17 cellular contexts compared by ENCODE assay signal in the genomic region with DNA sequence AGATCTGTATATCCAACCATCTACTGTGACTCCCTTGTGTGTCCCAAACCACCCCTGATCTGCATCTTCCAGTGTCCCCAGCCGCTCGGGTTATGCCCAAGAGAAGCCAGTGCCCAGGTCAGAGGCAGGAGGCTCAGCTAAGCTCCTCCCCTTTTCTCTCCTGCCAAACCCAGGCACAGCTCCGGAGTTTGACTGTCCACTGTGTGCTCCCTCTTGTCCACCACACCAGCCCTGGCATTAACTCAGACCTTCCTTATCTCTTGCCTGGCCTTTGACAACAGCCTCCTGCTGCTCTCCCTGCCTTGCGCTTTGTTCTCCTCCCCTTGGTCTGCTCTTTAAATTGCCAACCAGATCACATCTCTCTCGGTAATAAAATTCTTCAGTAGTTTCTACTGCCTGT. TPM values are rescaled to one million over a fixed set of nuclear protein-coding genes. Genes with fewer than 3 reads are reported as not detected.
DNase-seq lines count a peak whose midpoint lies in the region; ATAC-seq and TF ChIP-seq lines count a peak whose summit lies in the region.
"Had no signal": no experiment of that assay in that cellular context is flagged by ENCODE, and none has a peak within 500 bp of the region (broad histone marks: within the 10 kb centered on the region; RNA-seq: fewer than 3 reads in every experiment).

No MANE protein-coding gene starts in this region.

- peaks cover 1% of the 10 kb centered on the region for H3K4me1 Mint-ChIP-seq in neural progenitor cell
- H3K4me1 Mint-ChIP-seq in immature natural killer cell, result no peaks in the 10 kb centered on the region
- H3K4me1 Mint-ChIP-seq: H9 had no signal

- H3K36me3 ChIP-seq in right atrium auricular region (peaks cover 15% of the 10 kb centered on the region), esophagus muscularis mucosa (peaks cover 10 to 28% (median 22%) of the 10 kb centered on the region in 4 donors), left ventricle myocardium inferior (peaks cover 19% of the 10 kb centered on the region), neural progenitor cell (no peaks in the 10 kb centered on the region)
- H3K36me3 ChIP-seq: BE2C had no signal

- H3K9ac ChIP-seq in neural progenitor cell, result no peak overlapping the region

- WGBS in esophagus muscularis mucosa, result 68% methylated on average over 5 of the region's 5 CpGs

- no peaks in the 10 kb centered on the region for H3K79me2 ChIP-seq in neural progenitor cell (ENCODE audit: low read depth)

- H3F3A ChIP-seq in neural progenitor cell (ENCODE audit: low read depth), result no peaks in the 10 kb centered on the region

- H2AFZ ChIP-seq in neural progenitor cell (replicated peaks), result no peak overlapping the region

- no peaks in the 10 kb centered on the region for H3K36me3 Mint-ChIP-seq in neural progenitor cell
- H3K36me3 Mint-ChIP-seq in immature natural killer cell, result no peaks in the 10 kb centered on the region

- TF ChIP-seq EP300 in esophagus muscularis mucosa (IDR thresholded peaks at IDR 0.05), result no peak

- no peaks in the 10 kb centered on the region for H3K9me3 Mint-ChIP-seq in neural progenitor cell
- no peaks in the 10 kb centered on the region for H3K9me3 Mint-ChIP-seq in immature natural killer cell
- H3K9me3 Mint-ChIP-seq: CD4-positive, alpha-beta T cell; H9 had no signal

- H3K27ac ChIP-seq in right atrium auricular region (no peak overlapping the region), esophagus muscularis mucosa (replicated peaks in 1 of 4) (no peak overlapping the region), left ventricle myocardium inferior (replicated peaks) (no peak overlapping the region), neural progenitor cell (no peak overlapping the region)

- H3K27me3 ChIP-seq in right atrium auricular region, result no peaks in the 10 kb centered on the region
- H3K27me3 ChIP-seq in esophagus muscularis mucosa, result no peaks in the 10 kb centered on the region
- H3K27me3 ChIP-seq in left ventricle myocardium inferior (ENCODE audit: low read depth), result no peaks in the 10 kb centered on the region
- no peaks in the 10 kb centered on the region for H3K27me3 ChIP-seq in neural progenitor cell
- H3K27me3 ChIP-seq: BE2C had no signal

- no peak for TF ChIP-seq POLR2A in esophagus muscularis mucosa (IDR thresholded peaks at IDR 0.05; ENCODE audit: low read depth)

- H3K4me3 Mint-ChIP-seq in neural progenitor cell (no peak overlapping the region), immature natural killer cell (no peak overlapping the region)
- H3K4me3 Mint-ChIP-seq: CD4-positive, alpha-beta T cell; H9 had no signal

- peak overlapping the region; percentile 10 for H3K27ac Mint-ChIP-seq in neural progenitor cell
- no peak overlapping the region for H3K27ac Mint-ChIP-seq in immature natural killer cell
- H3K27ac Mint-ChIP-seq: CD4-positive, alpha-beta T cell; H9 had no signal

- intact Hi-C loops in Right ventricle myocardium inferior (cut with DNase I) (no loop called here), esophagus muscularis mucosa (cut with DNase I) (no loop called here), left ventricle myocardium inferior (cut with micrococcal nuclease) (no loop called here)

- DNase-seq in Right ventricle myocardium inferior (ENCODE audit: missing footprints), result no peak
- DNase-seq in right atrium auricular region (ENCODE audit: low spot score), result no peak
- DNase-seq in esophagus muscularis mucosa (ENCODE audit: extremely low spot score), result peak; percentile 72
- peak; percentile 22 for DNase-seq in left ventricle myocardium inferior
- peak; percentile 15 for DNase-seq in neural progenitor cell (ENCODE audit: low spot score)
- no peak for DNase-seq in NCI-H1930 (lab: John Stamatoyannopoulos, UW)
- DNase-seq in NCI-H2107 treated with DMSO at 0.1 percent for 48 hours (lab: John Stamatoyannopoulos, UW; ENCODE audit: unreplicated experiment), result no peak
- no peak for DNase-seq in immature natural killer cell
- DNase-seq: 8988T; BE2C; C1 segment of cervical spinal cord; CD4-positive, alpha-beta T cell; DMS153; DMS79; GF-D8; H9; IMR-90 had no signal

- no peak for TF ChIP-seq CTCF in right atrium auricular region (IDR thresholded peaks at IDR 0.05)
- TF ChIP-seq CTCF in esophagus muscularis mucosa (IDR thresholded peaks at IDR 0.05), result no peak
- no peak for TF ChIP-seq CTCF in left ventricle myocardium inferior (IDR thresholded peaks at IDR 0.05; ENCODE audit: borderline replicate concordance)
- TF ChIP-seq CTCF in neural progenitor cell (IDR thresholded peaks at IDR 0.05), result no peak

- H4K20me1 ChIP-seq in neural progenitor cell (ENCODE audit: low read depth), result no peaks in the 10 kb centered on the region

- peak; percentile 77 for ATAC-seq in Right ventricle myocardium inferior

- peaks cover 8% of the 10 kb centered on the region for H3K27me3 Mint-ChIP-seq in neural progenitor cell (ENCODE audit: insufficient read depth, low read depth)
- peaks cover 2 to 6% (median 4%) of the 10 kb centered on the region in 3 donors for H3K27me3 Mint-ChIP-seq in immature natural killer cell (ENCODE audit: low read depth in 3 of 3)
- H3K27me3 Mint-ChIP-seq: CD4-positive, alpha-beta T cell had no signal

- H3K4me1 ChIP-seq in right atrium auricular region, result no peaks in the 10 kb centered on the region
- peaks cover 3 to 57% (median 33%) of the 10 kb centered on the region in 4 donors for H3K4me1 ChIP-seq in esophagus muscularis mucosa
- peaks cover 27% of the 10 kb centered on the region for H3K4me1 ChIP-seq in left ventricle myocardium inferior
- no peaks in the 10 kb centered on the region for H3K4me1 ChIP-seq in neural progenitor cell

- H3K4me3 ChIP-seq in right atrium auricular region (no peak overlapping the region), esophagus muscularis mucosa (no peak overlapping the region), left ventricle myocardium inferior (no peak overlapping the region), neural progenitor cell (no peak overlapping the region)

- H3K4me2 ChIP-seq in neural progenitor cell, result no peak overlapping the region

- H3K9me3 ChIP-seq in right atrium auricular region, result no peaks in the 10 kb centered on the region
- no peaks in the 10 kb centered on the region for H3K9me3 ChIP-seq in esophagus muscularis mucosa
- no peaks in the 10 kb centered on the region for H3K9me3 ChIP-seq in left ventricle myocardium inferior (replicated peaks)
- H3K9me3 ChIP-seq in neural progenitor cell (ENCODE audit: low read depth), result no peaks in the 10 kb centered on the region
- H3K9me3 ChIP-seq: BE2C had no signal

RNA-seq across cellular contexts. Expression of gene DGKG, which starts 39.3 kb away (rescaled TPM):
- 31.1 TPM for total RNA-seq in Right ventricle myocardium inferior
- 10 to 100 TPM; 25.1 to 27.4 TPM for total RNA-seq in right atrium auricular region
- 100 to 1,000 TPM in 2 of 4 donors, 10 to 100 TPM in 2; 75.0 to 169 (median 104) TPM for total RNA-seq in esophagus muscularis mucosa
- 65.7 TPM for total RNA-seq in left ventricle myocardium inferior
- total RNA-seq in neural progenitor cell (ENCODE audit: low replicate concordance), result 0.22 and 0.37 TPM in 2 replicates
- polyA plus RNA-seq in immature natural killer cell, result under 1 TPM in 2 of 3 donors, not detected in 1; 0.07 to 0.86 TPM
- total RNA-seq: CD4-positive, alpha-beta T cell; H9 had no signal

Comparison
In these comparisons a context has a peak if more than half of its experiments do, and no peak if none do; other contexts are left out.
1. DNase-seq: peak in esophagus muscularis mucosa (single experiment), left ventricle myocardium inferior (single experiment) and neural progenitor cell (single experiment); none in Right ventricle myocardium inferior (single experiment), right atrium auricular region (single experiment), NCI-H1930 (0 of 2), NCI-H2107 treated with DMSO at 0.1 percent for 48 hours (single experiment) and immature natural killer cell (0 of 3).
2. RNA of gene DGKG, which starts 39.3 kb away (total RNA-seq): 75.0 to 169 TPM in esophagus muscularis mucosa, 65.7 TPM in left ventricle myocardium inferior (single experiment), 31.1 TPM in Right ventricle myocardium inferior (single experiment) and 25.1 to 27.4 TPM in right atrium auricular region; 0.22 to 0.37 TPM in neural progenitor cell; every median in the first group is over 10 times any median in the second.